ENCODE assay signal across 13 cellular contexts in the genomic region with DNA sequence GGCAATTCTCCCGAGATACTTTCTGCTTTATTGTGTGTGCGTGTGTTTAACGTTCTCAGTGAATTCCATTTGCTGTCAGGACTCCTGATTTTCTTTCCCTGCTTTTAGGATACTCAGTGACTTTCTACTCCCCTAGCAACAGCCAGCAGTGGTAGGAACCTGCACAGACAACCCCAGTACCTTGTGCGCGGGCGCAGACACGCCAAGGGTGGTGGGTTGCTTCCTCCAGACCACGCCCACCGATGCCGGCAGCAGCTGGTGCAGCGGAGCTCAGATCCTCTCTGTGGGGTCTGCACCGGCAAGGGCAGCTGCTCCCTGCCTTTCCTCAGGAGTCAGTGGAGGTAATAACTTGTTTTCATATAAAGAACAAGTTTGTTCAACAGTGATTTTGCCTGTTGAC.
DNase-seq lines count a peak whose midpoint lies in the region; TF ChIP-seq lines count a peak whose summit lies in the region.
"Had no signal": no experiment of that assay in that cellular context is flagged by ENCODE, and none has a peak within 500 bp of the region (broad histone marks: within the 10 kb centered on the region; RNA-seq: fewer than 3 reads in every experiment).

No MANE protein-coding gene starts in this region.

- DNase-seq in caudate nucleus (lab: John Stamatoyannopoulos, UW): peak in 34 of 61 donors; percentile 2 to 72 (median 26)
- DNase-seq in Caco-2: no peak
- no peak for DNase-seq in DMS114 treated with DMSO at 0.1 percent for 48 hours (lab: John Stamatoyannopoulos, UW; ENCODE audit: unreplicated experiment)
- no peak for DNase-seq in activated T-cell treated with anti-CD3 and anti-CD28 coated beads, Interleukin-2, amount 50 U/mL, for 48 hours
- DNase-seq in A172 (ENCODE audit: low spot score): no peak
- DNase-seq: activated effector memory CD4-positive, alpha-beta T cell treated with Interleukin-2 at 50 U/mL for 16 hours; amniotic stem cell; Kasumi-1; left cardiac atrium; T-cell had no signal

- BruUV-seq in Caco-2 (replicated peaks; lab: Mats Ljungman, UMichigan): no TSS peak

- H3K4me1 ChIP-seq in BLaER1: peaks cover 9% of the 10 kb centered on the region; the same call in 1 of the 2 replicates
- H3K4me1 ChIP-seq in HUES48 (ENCODE audit: control insufficient read depth, insufficient read depth, low read length): peaks cover 3% of the 10 kb centered on the region; the same call in 1 of the 2 replicates
- H3K4me1 ChIP-seq in Caco-2: no peaks in the 10 kb centered on the region

- H3K9me3 ChIP-seq in BLaER1 (no peaks in the 10 kb centered on the region), HUES48 (ENCODE audit: control insufficient read depth, insufficient read depth, low read length) (peaks cover 17% of the 10 kb centered on the region), Caco-2 (no peaks in the 10 kb centered on the region)

- H3K9ac ChIP-seq in BLaER1: no peak overlapping the region
- H3K9ac ChIP-seq in HUES48 (ENCODE audit: low read depth, low read length): no peak overlapping the region

- CTCF ChIA-PET in Caco-2 (lab: Charles Lee): no interaction called here

- H3K27ac Mint-ChIP-seq in nephron (no peak overlapping the region), Caco-2 (ENCODE audit: unreplicated experiment) (no peak overlapping the region)
- H3K27ac Mint-ChIP-seq: T-cell had no signal

- H3K36me3 Mint-ChIP-seq in nephron (ENCODE audit: low read depth) (no peaks in the 10 kb centered on the region), Caco-2 (ENCODE audit: insufficient read depth, unreplicated experiment) (no peaks in the 10 kb centered on the region)
- H3K36me3 Mint-ChIP-seq: T-cell had no signal

- H3K4me3 ChIP-seq in BLaER1 (no peak overlapping the region), HUES48 (ENCODE audit: low read depth, low read length) (peak overlapping the region; percentile 25), Caco-2 (ENCODE audit: low read depth, low read length) (no peak overlapping the region)

- no peaks in the 10 kb centered on the region for H3K36me3 ChIP-seq in BLaER1
- H3K36me3 ChIP-seq in HUES48 (ENCODE audit: control insufficient read depth, insufficient read depth, low read length): no peaks in the 10 kb centered on the region
- H3K36me3 ChIP-seq in Caco-2 (ENCODE audit: control insufficient read depth, insufficient read depth, low read length): no peaks in the 10 kb centered on the region

- H3K9me3 Mint-ChIP-seq in nephron (peaks cover 4% of the 10 kb centered on the region), Caco-2 (ENCODE audit: unreplicated experiment) (no peaks in the 10 kb centered on the region)

- no peaks in the 10 kb centered on the region for H4K20me1 ChIP-seq in BLaER1

- peak overlapping the region; percentile 47 for H3K4me2 ChIP-seq in BLaER1

- H3K27me3 ChIP-seq in BLaER1 (no peaks in the 10 kb centered on the region), HUES48 (ENCODE audit: control insufficient read depth, insufficient read depth, low read length) (no peaks in the 10 kb centered on the region), Caco-2 (replicated peaks; ENCODE audit: control insufficient read depth, insufficient read depth, low read length) (no peaks in the 10 kb centered on the region)

- H3K27me3 Mint-ChIP-seq in nephron (ENCODE audit: low read depth) (no peaks in the 10 kb centered on the region), Caco-2 (ENCODE audit: insufficient read depth, unreplicated experiment) (peaks cover 6% of the 10 kb centered on the region)
- H3K27me3 Mint-ChIP-seq: T-cell had no signal

- H3K27ac ChIP-seq in BLaER1: no peak overlapping the region
- H3K27ac ChIP-seq in HUES48 (ENCODE audit: low read depth, low read length): no peak overlapping the region
- H3K27ac ChIP-seq in caudate nucleus (ENCODE audit: low read depth, low read length): no peak overlapping the region

- POLR2A ChIA-PET in Caco-2 (lab: Charles Lee): no interaction called here

- H3K4me1 Mint-ChIP-seq in nephron (no peaks in the 10 kb centered on the region), Caco-2 (ENCODE audit: low read depth, unreplicated experiment) (no peaks in the 10 kb centered on the region)
- H3K4me1 Mint-ChIP-seq: T-cell had no signal

- H3K4me3 Mint-ChIP-seq in nephron (peak overlapping the region; percentile 59 to 61 (median 61)), Caco-2 (ENCODE audit: unreplicated experiment) (no peak overlapping the region)
- H3K4me3 Mint-ChIP-seq: T-cell had no signal

- no peak for TF ChIP-seq CTCF in nephron (IDR thresholded peaks at IDR 0.05; ENCODE audit: unreplicated experiment in 3 of 3)
- TF ChIP-seq CTCF in Caco-2 (IDR thresholded peaks at IDR 0.05; ENCODE audit: insufficient read depth in 1 of 2, low read depth in 1 of 2, low read length in 1 of 2, severe bottlenecking in 1 of 2, unreplicated experiment in 1 of 2): no peak

- intact Hi-C loops in Caco-2 (cut with micrococcal nuclease; ENCODE audit: unreplicated experiment): no loop called here

Comparison
In these comparisons a context has a peak if more than half of its experiments do, and no peak if none do; other contexts are left out.
1. DNase-seq: peak in caudate nucleus (34 of 61); none in Caco-2 (0 of 2), DMS114 treated with DMSO at 0.1 percent for 48 hours (single experiment), activated T-cell treated with anti-CD3 and anti-CD28 coated beads, Interleukin-2, amount 50 U/mL, for 48 hours (0 of 2) and A172 (single experiment).